ENCODE assay signal across 8 cellular contexts in genomic region chr10:133357293-133358151, GRCh38. TPM values are rescaled to one million over a fixed set of nuclear protein-coding genes. Genes with fewer than 3 reads are reported as not detected.
A peak's percentile ranks its signal among the peaks of the same experiment; 100 is the strongest.
DNase-seq lines count a peak whose midpoint lies in the region; ATAC-seq and TF ChIP-seq lines count a peak whose summit lies in the region.

A gene with protein sequence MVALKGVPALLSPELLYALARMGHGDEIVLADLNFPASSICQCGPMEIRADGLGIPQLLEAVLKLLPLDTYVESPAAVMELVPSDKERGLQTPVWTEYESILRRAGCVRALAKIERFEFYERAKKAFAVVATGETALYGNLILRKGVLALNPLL (minus strand): TSS chr10:133358019. CDS start chr10:133358007, 12 bp downstream.

- DNase-seq in AG09309 (ENCODE audit: low read depth) (no peak), SKM-1 (lab: John Stamatoyannopoulos, UW; ENCODE audit: unreplicated experiment) (peak; percentile 66), right cardiac atrium (peak; percentile 70 to 89 (median 86)), sciatic nerve (ENCODE audit: low spot score) (peak; percentile 78), NCI-H2029 treated with DMSO at 0.1 percent for 48 hours (lab: John Stamatoyannopoulos, UW) (no peak)
- peak; percentile 71 to 86 for DNase-seq in activated naive CD4-positive, alpha-beta T cell treated with anti-CD3 and anti-CD28 coated beads, Interleukin-2, amount 50 U/mL, for 72 hours (ENCODE audit: low spot score in 2 of 2)

- peak within 1 kb of the TSS in 1 of 2 donors; percentile 68 for H3K27ac Mint-ChIP-seq in activated naive CD4-positive, alpha-beta T cell treated with anti-CD3 and anti-CD28 coated beads, Interleukin-2, amount 50 U/mL, for 72 hours

- peak within 1 kb of the TSS; percentile 35 for H3K4me3 ChIP-seq in AG09309 (ENCODE audit: control insufficient read depth, low read depth, low read length)
- peak within 1 kb of the TSS; percentile 62 for H3K4me3 ChIP-seq in right cardiac atrium (ENCODE audit: low read length)

- H3K9me3 Mint-ChIP-seq in activated naive CD4-positive, alpha-beta T cell treated with anti-CD3 and anti-CD28 coated beads, Interleukin-2, amount 50 U/mL, for 72 hours, result no peaks in the 10 kb centered on the region

- H3K27ac ChIP-seq in right cardiac atrium (ENCODE audit: low read length), result peak within 1 kb of the TSS; percentile 36

- TF ChIP-seq POLR2A in GM18951 (IDR thresholded peaks at IDR 0.05; ENCODE audit: extremely low read depth, insufficient read depth, insufficient read length), result peak; percentile 71

- no peaks in the 10 kb centered on the region for H3K36me3 Mint-ChIP-seq in activated naive CD4-positive, alpha-beta T cell treated with anti-CD3 and anti-CD28 coated beads, Interleukin-2, amount 50 U/mL, for 72 hours

- intact Hi-C loops in right cardiac atrium (cut with DNase I) (no loop called here), sciatic nerve (cut with DNase I) (no loop called here)

- no peak for TF ChIP-seq CTCF in AG09309 (IDR thresholded peaks at IDR 0.05; ENCODE audit: control insufficient read depth, insufficient read depth, low read depth, low read length, missing control alignments)

- ATAC-seq in HG03175 (IDR thresholded peaks at IDR 0.05; ENCODE audit: unreplicated experiment) (peak; percentile 64), right cardiac atrium (peak; percentile 82 to 86), sciatic nerve (peak; percentile 70)
- peak; percentile 85 to 89 for ATAC-seq in activated naive CD4-positive, alpha-beta T cell treated with anti-CD3 and anti-CD28 coated beads, Interleukin-2, amount 50 U/mL, for 72 hours

- no peaks in the 10 kb centered on the region for H3K4me1 ChIP-seq in right cardiac atrium (ENCODE audit: control insufficient read depth, insufficient read depth, low read length)

- in situ Hi-C loops in GM18951 (cut with MboI; ENCODE audit: low sequenced_read_pairs, unreplicated experiment), result no loop called here

- H3K9me3 ChIP-seq in right cardiac atrium (ENCODE audit: control insufficient read depth, low read length), result no peaks in the 10 kb centered on the region

- H3K27me3 ChIP-seq in right cardiac atrium (ENCODE audit: control insufficient read depth, insufficient read depth), result no peaks in the 10 kb centered on the region

- 2% methylated on average over 82 of the region's 82 CpGs for WGBS in right cardiac atrium

RNA-seq across cellular contexts. Expression of the gene that starts here (rescaled TPM):
- total RNA-seq in activated naive CD4-positive, alpha-beta T cell treated with anti-CD3 and anti-CD28 coated beads, Interleukin-2, amount 50 U/mL, for 72 hours, result 10 to 100 TPM; 24.1 to 24.2 TPM
- 10 to 100 TPM; 19.7 to 25.0 (median 21.8) TPM for total RNA-seq in right cardiac atrium
- polyA plus RNA-seq in right cardiac atrium, result 26.9 TPM
- total RNA-seq in sciatic nerve, result 35.2 TPM

Comparison
In these comparisons a context has a peak if more than half of its experiments do, and no peak if none do; other contexts are left out.
1. DNase-seq: peak in SKM-1 (single experiment), activated naive CD4-positive, alpha-beta T cell treated with anti-CD3 and anti-CD28 coated beads, Interleukin-2, amount 50 U/mL, for 72 hours (2 of 2), right cardiac atrium (3 of 3) and sciatic nerve (single experiment); none in AG09309 (single experiment) and NCI-H2029 treated with DMSO at 0.1 percent for 48 hours (single experiment).
2. Peak in every context shown above with its lines, with median percentiles within 50 percentile points of each other: ATAC-seq.